In genomic region chr1:64514197-64514765, GRCh38 we compare ENCODE assay signal across 1 cellular context.
TF ChIP-seq lines count a peak whose summit lies in the region.

No MANE protein-coding gene starts in this region.

TF ChIP-seq in SK-N-SH, 30 proteins besides CTCF, POLR2A, EP300 and RAD21 (continued from another document):
- TF ChIP-seq ZBTB33 (IDR thresholded peaks at IDR 0.05; ENCODE audit: borderline replicate concordance, low read depth) (no peak), TEAD4 (IDR thresholded peaks at IDR 0.05; ENCODE audit: borderline replicate concordance, insufficient read depth) (peak; percentile 36; the same call in 1 of the 2 replicates), RCOR1 (IDR thresholded peaks at IDR 0.05; ENCODE audit: low read length) (no peak), CHD2 (IDR thresholded peaks at IDR 0.05; ENCODE audit: low read length, partially characterized antibody) (no peak), MAX (IDR thresholded peaks at IDR 0.05; ENCODE audit: low read depth) (peak; percentile 20; the same call in 1 of the 2 replicates), FOSL2 (IDR thresholded peaks at IDR 0.05; ENCODE audit: borderline replicate concordance, low read depth) (no peak), RFX5 (IDR thresholded peaks at IDR 0.05; ENCODE audit: low read length) (no peak), SIN3A (IDR thresholded peaks at IDR 0.05; ENCODE audit: borderline replicate concordance, low read depth, low read length) (no peak), MEF2A (IDR thresholded peaks at IDR 0.05; ENCODE audit: borderline replicate concordance, low read depth) (0 out of 2 replicates have a peak, but pooled peaks have one; percentile 27), GABPA (IDR thresholded peaks at IDR 0.05; ENCODE audit: low read depth) (no peak), IRF3 (IDR thresholded peaks at IDR 0.05; ENCODE audit: low read depth, low read length) (no peak), FOXJ3 (CRISPR knock-in tag; IDR thresholded peaks at IDR 0.05) (no peak), SMC3 (IDR thresholded peaks at IDR 0.05; ENCODE audit: low read depth, low read length) (no peak), POLR2AphosphoS5 (IDR thresholded peaks at IDR 0.05; ENCODE audit: low read depth, low read length) (peak; percentile 38; the same call in 1 of the 2 replicates), JUND (IDR thresholded peaks at IDR 0.05) (peak; percentile 47; the same call in 1 of the 2 replicates), EZH2phosphoT487 (IDR thresholded peaks at IDR 0.05; ENCODE audit: borderline replicate concordance, low read depth) (no peak)
TF ChIP-seq in SK-N-SH: peak in this region for 10.
